In the genomic region with DNA sequence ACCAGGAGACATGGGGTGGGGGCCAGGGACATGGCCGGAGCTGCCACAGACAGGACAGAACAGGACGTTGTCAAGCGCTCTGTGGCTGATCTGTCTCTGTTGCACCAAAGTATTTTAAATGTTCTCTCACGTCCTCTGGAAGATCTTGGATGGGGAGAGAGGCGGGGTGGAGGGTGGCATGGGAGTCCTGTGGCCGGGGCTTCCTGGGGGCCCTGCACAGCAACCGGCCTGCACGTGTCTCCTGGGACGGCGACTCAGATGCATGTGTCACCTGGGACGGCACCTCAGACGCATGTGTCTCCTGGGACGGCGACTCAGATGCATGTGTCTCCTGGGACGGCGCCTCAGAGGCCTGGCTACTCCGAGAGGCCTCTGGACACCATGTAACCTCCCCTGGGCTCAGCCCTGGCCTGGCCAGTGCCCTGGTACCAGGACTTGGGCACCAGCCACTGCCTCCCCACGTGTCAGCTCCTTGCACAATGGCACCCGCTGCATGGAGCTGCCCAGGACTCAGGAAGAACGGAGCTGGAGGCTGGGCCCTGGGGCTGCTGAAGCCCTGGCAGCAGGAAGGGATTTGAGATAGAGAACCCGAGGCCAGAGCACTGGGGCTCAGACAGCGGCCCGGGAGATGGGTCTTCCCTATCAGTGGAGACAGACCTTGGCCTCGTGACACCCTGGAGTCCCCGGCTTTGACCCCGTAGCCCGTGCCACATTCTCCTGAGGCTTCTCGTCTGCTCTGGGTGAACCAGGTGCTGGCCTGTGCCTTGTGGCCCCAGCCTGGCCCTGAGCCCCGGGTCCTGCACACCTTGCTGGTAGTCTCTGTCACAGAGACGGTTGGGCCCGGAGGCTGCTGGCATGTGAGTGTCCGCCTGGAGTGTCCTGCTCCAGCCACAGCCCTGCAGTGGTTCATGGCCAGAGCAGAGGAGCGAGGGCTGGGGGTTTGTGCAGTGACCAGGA, we compare ENCODE assay signal across 9 cellular contexts. TPM values are rescaled to one million over a fixed set of nuclear protein-coding genes. Genes with fewer than 3 reads are reported as not detected.
DNase-seq lines count a peak whose midpoint lies in the region; ATAC-seq and TF ChIP-seq lines count a peak whose summit lies in the region.
"Had no signal": no experiment of that assay in that cellular context is flagged by ENCODE, and none has a peak within 500 bp of the region (broad histone marks: within the 10 kb centered on the region; RNA-seq: fewer than 3 reads in every experiment).

No MANE protein-coding gene starts in this region.

- peaks cover 6% of the 10 kb centered on the region for H3K4me1 Mint-ChIP-seq in activated naive CD8-positive, alpha-beta T cell treated with anti-CD3 and anti-CD28 coated beads, Interleukin-2, amount 10 ng/mL, durations not matched to agents 7 days and 5 days
- H3K4me1 Mint-ChIP-seq in activated naive CD8-positive, alpha-beta T cell treated with anti-CD3 and anti-CD28 coated beads for 36 hours = peaks cover 10% of the 10 kb centered on the region

- H3K36me3 ChIP-seq in left lung (no peaks in the 10 kb centered on the region), testis (ENCODE audit: low read depth, missing control alignments) (no peaks in the 10 kb centered on the region)
- H3K36me3 ChIP-seq: colonic mucosa had no signal

- peaks cover 9% of the 10 kb centered on the region for H3K27me3 Mint-ChIP-seq in activated naive CD8-positive, alpha-beta T cell treated with anti-CD3 and anti-CD28 coated beads, Interleukin-2, amount 10 ng/mL, durations not matched to agents 7 days and 5 days
- H3K27me3 Mint-ChIP-seq in activated naive CD8-positive, alpha-beta T cell treated with anti-CD3 and anti-CD28 coated beads for 36 hours = no peaks in the 10 kb centered on the region

- intact Hi-C loops in left lung (cut with DNase I) = loop anchor here in 1 of 2 donors (10.0 kb wide), 1 partner anchor 268 kb away; no protein-coding TSS in a partner anchor
- intact Hi-C loops in testis (cut with DNase I; ENCODE audit: low total_unique reads) = loop anchor here (5.0 to 10.0 kb wide), 2 partner anchors 35 to 258 kb away; no protein-coding TSS in a partner anchor

- H3K4me3 ChIP-seq in left lung = no peak overlapping the region
- H3K4me3 ChIP-seq in testis = no peak overlapping the region

- H3K4me3 Mint-ChIP-seq in activated naive CD8-positive, alpha-beta T cell treated with anti-CD3 and anti-CD28 coated beads, Interleukin-2, amount 10 ng/mL, durations not matched to agents 7 days and 5 days = no peak overlapping the region
- H3K4me3 Mint-ChIP-seq in activated naive CD8-positive, alpha-beta T cell treated with anti-CD3 and anti-CD28 coated beads for 36 hours = no peak overlapping the region

- H3K27me3 ChIP-seq in left lung (no peaks in the 10 kb centered on the region), testis (no peaks in the 10 kb centered on the region)
- H3K27me3 ChIP-seq: colonic mucosa had no signal

- POLR2A ChIA-PET in activated naive CD8-positive, alpha-beta T cell treated with anti-CD3 and anti-CD28 coated beads, Interleukin-2, amount 10 ng/mL, durations not matched to agents 7 days and 5 days (lab: Charles Lee) = interaction anchor here (1.6 to 2.6 kb wide), 2 partner anchors 36 to 263 kb away, joined by 5 to 8 read pairs; no protein-coding TSS in a partner anchor

- DNase-seq in activated naive CD8-positive, alpha-beta T cell treated with anti-CD3 and anti-CD28 coated beads, Interleukin-2, amount 10 ng/mL, durations not matched to agents 7 days and 5 days = peak; percentile 32
- no peak for DNase-seq in activated naive CD8-positive, alpha-beta T cell treated with anti-CD3 and anti-CD28 coated beads for 36 hours
- peak; percentile 56 for DNase-seq in T1000 (lab: John Stamatoyannopoulos, UW)
- peak; percentile 32 to 80 for DNase-seq in left lung
- DNase-seq in testis = no peak
- no peak for DNase-seq in NOMO-1 (lab: John Stamatoyannopoulos, UW; ENCODE audit: unreplicated experiment in 2 of 2)
- no peak for DNase-seq in NCI-H1092 treated with DMSO at 0.1 percent for 48 hours (lab: John Stamatoyannopoulos, UW)

- H3K9me3 Mint-ChIP-seq in activated naive CD8-positive, alpha-beta T cell treated with anti-CD3 and anti-CD28 coated beads, Interleukin-2, amount 10 ng/mL, durations not matched to agents 7 days and 5 days = no peaks in the 10 kb centered on the region
- no peaks in the 10 kb centered on the region for H3K9me3 Mint-ChIP-seq in activated naive CD8-positive, alpha-beta T cell treated with anti-CD3 and anti-CD28 coated beads for 36 hours

- no peaks in the 10 kb centered on the region for H3K9me3 ChIP-seq in left lung
- H3K9me3 ChIP-seq in testis = no peaks in the 10 kb centered on the region
- H3K9me3 ChIP-seq: colonic mucosa had no signal

- no peak for TF ChIP-seq CTCF in left lung (IDR thresholded peaks at IDR 0.05)
- TF ChIP-seq CTCF in testis (IDR thresholded peaks at IDR 0.05) = no peak

- no peaks in the 10 kb centered on the region for H3K36me3 Mint-ChIP-seq in activated naive CD8-positive, alpha-beta T cell treated with anti-CD3 and anti-CD28 coated beads, Interleukin-2, amount 10 ng/mL, durations not matched to agents 7 days and 5 days
- no peaks in the 10 kb centered on the region for H3K36me3 Mint-ChIP-seq in activated naive CD8-positive, alpha-beta T cell treated with anti-CD3 and anti-CD28 coated beads for 36 hours

- no peak overlapping the region for H3K27ac Mint-ChIP-seq in activated naive CD8-positive, alpha-beta T cell treated with anti-CD3 and anti-CD28 coated beads, Interleukin-2, amount 10 ng/mL, durations not matched to agents 7 days and 5 days
- H3K27ac Mint-ChIP-seq in activated naive CD8-positive, alpha-beta T cell treated with anti-CD3 and anti-CD28 coated beads for 36 hours = no peak overlapping the region

- no peak overlapping the region for H3K27ac ChIP-seq in left lung
- peak overlapping the region; percentile 84 to 86 for H3K27ac ChIP-seq in testis

- TF ChIP-seq POLR2A in testis (IDR thresholded peaks at IDR 0.05) = no peak

- H3K4me1 ChIP-seq in left lung (peaks cover 0 to 27% of the 10 kb centered on the region in 2 donors), testis (peaks cover 5% of the 10 kb centered on the region)

- no peak for ATAC-seq in activated naive CD8-positive, alpha-beta T cell treated with anti-CD3 and anti-CD28 coated beads, Interleukin-2, amount 10 ng/mL, durations not matched to agents 7 days and 5 days (ENCODE audit: low read depth)
- ATAC-seq in left lung (no peak), GM21717 (IDR thresholded peaks at IDR 0.05; ENCODE audit: unreplicated experiment) (no peak)

- WGBS in testis, 2 donors = 84 to 86% methylated on average over 11 to 27 of the region's 33 CpGs

RNA-seq across cellular contexts. Expression of a gene that starts 14.7 kb away (rescaled TPM):
- total RNA-seq in activated naive CD8-positive, alpha-beta T cell treated with anti-CD3 and anti-CD28 coated beads, Interleukin-2, amount 10 ng/mL, durations not matched to agents 7 days and 5 days = 10 to 100 TPM; 34.3 to 38.4 TPM
- 10 to 100 TPM; 63.2 to 64.0 TPM for total RNA-seq in activated naive CD8-positive, alpha-beta T cell treated with anti-CD3 and anti-CD28 coated beads for 36 hours
- total RNA-seq in left lung (10 to 100 TPM; 32.7 to 50.4 TPM), testis (10 to 100 TPM; 15.7 to 17.4 TPM)
- 5.5 TPM for polyA plus RNA-seq in testis (ENCODE audit: insufficient read depth, low read depth, low replicate concordance)

Comparison
In these comparisons a context has a peak if more than half of its experiments do, and no peak if none do; other contexts are left out.
1. DNase-seq: peak in activated naive CD8-positive, alpha-beta T cell treated with anti-CD3 and anti-CD28 coated beads, Interleukin-2, amount 10 ng/mL, durations not matched to agents 7 days and 5 days (single experiment), T1000 (single experiment) and left lung (2 of 2); none in activated naive CD8-positive, alpha-beta T cell treated with anti-CD3 and anti-CD28 coated beads for 36 hours (single experiment), testis (single experiment), NOMO-1 (0 of 2) and NCI-H1092 treated with DMSO at 0.1 percent for 48 hours (single experiment).
2. H3K27ac ChIP-seq: peak in testis (2 of 2); none in left lung (0 of 2).